In genomic region chr6:154474636-154475428, GRCh38 we compare ENCODE assay signal across 13 cellular contexts.
DNase-seq lines count a peak whose midpoint lies in the region; ATAC-seq, FAIRE-seq and TF ChIP-seq lines count a peak whose summit lies in the region.
"Had no signal": no experiment of that assay in that cellular context is flagged by ENCODE, and none has a peak within 500 bp of the region (broad histone marks: within the 10 kb centered on the region; RNA-seq: fewer than 3 reads in every experiment).

No MANE protein-coding gene starts in this region.

- H3K27ac Mint-ChIP-seq in nephron progenitor cell: peak overlapping the region; percentile 60
- H3K27ac Mint-ChIP-seq: CD4-positive, CD25-positive, alpha-beta regulatory T cell had no signal

- peak; percentile 86 for DNase-seq in AG10803 (ENCODE audit: low read depth)
- DNase-seq in NCI-H2029 treated with DMSO at 0.1 percent for 48 hours (lab: John Stamatoyannopoulos, UW): peak; percentile 35
- peak; percentile 88 for DNase-seq in epithelial cell of esophagus (ENCODE audit: low read depth)
- no peak for DNase-seq in nephron progenitor cell
- DNase-seq in stimulated activated CD4-positive, alpha-beta T cell treated with anti-CD3 and anti-CD28 coated beads, Interleukin-2, amount 100 ng/mL, for 24 hours: no peak
- DNase-seq in activated gamma-delta T cell treated with Interleukin-2 at 50 U/mL for 16 hours: no peak
- DNase-seq in D721Med (ENCODE audit: insufficient read length, low spot score): no peak
- DNase-seq: activated CD4-positive, alpha-beta T cell treated with anti-CD3 and anti-CD28 coated beads, Interleukin-2, amount 50 U/mL, for 1 hour; CD4-positive, CD25-positive, alpha-beta regulatory T cell; central memory CD4-positive, alpha-beta T cell; retina had no signal

- TF ChIP-seq CTCF in AG10803 (conservative IDR thresholded peaks at IDR 0.05; ENCODE audit: low read length): no peak
- no peak for TF ChIP-seq CTCF in epithelial cell of esophagus (IDR thresholded peaks at IDR 0.05; ENCODE audit: insufficient read depth, low read depth, low read length, missing control alignments)
- TF ChIP-seq CTCF in nephron progenitor cell (IDR thresholded peaks at IDR 0.05): no peak
- TF ChIP-seq CTCF in D721Med (IDR thresholded peaks at IDR 0.05; ENCODE audit: insufficient read depth, missing control alignments): no peak

- no peak for FAIRE-seq in D721Med (lab: Jason Lieb, UNC)
- FAIRE-seq: H1 had no signal

- H3K4me1 Mint-ChIP-seq in nephron progenitor cell: peaks cover 65% of the 10 kb centered on the region
- H3K4me1 Mint-ChIP-seq: CD4-positive, CD25-positive, alpha-beta regulatory T cell had no signal

- peaks cover 2% of the 10 kb centered on the region for H3K27me3 Mint-ChIP-seq in nephron progenitor cell (ENCODE audit: low read depth, poor library complexity)
- H3K27me3 Mint-ChIP-seq: CD4-positive, CD25-positive, alpha-beta regulatory T cell had no signal

- peaks cover 45% of the 10 kb centered on the region for H3K36me3 Mint-ChIP-seq in nephron progenitor cell (ENCODE audit: low read depth)
- H3K36me3 Mint-ChIP-seq: CD4-positive, CD25-positive, alpha-beta regulatory T cell had no signal

- no peak for ATAC-seq in GM18517 (IDR thresholded peaks at IDR 0.05; ENCODE audit: unreplicated experiment)

- H3K9me3 Mint-ChIP-seq in nephron progenitor cell: peaks cover 16% of the 10 kb centered on the region

- H3K4me3 ChIP-seq in AG10803 (ENCODE audit: low read length): no peak overlapping the region
- H3K4me3 ChIP-seq in epithelial cell of esophagus (ENCODE audit: low read length): no peak overlapping the region

- H3K4me3 Mint-ChIP-seq in nephron progenitor cell: no peak overlapping the region
- H3K4me3 Mint-ChIP-seq: CD4-positive, CD25-positive, alpha-beta regulatory T cell had no signal

Comparison
In these comparisons a context has a peak if more than half of its experiments do, and no peak if none do; other contexts are left out.
1. DNase-seq: peak in AG10803 (single experiment), NCI-H2029 treated with DMSO at 0.1 percent for 48 hours (single experiment) and epithelial cell of esophagus (single experiment); none in nephron progenitor cell (single experiment), stimulated activated CD4-positive, alpha-beta T cell treated with anti-CD3 and anti-CD28 coated beads, Interleukin-2, amount 100 ng/mL, for 24 hours (0 of 2), activated gamma-delta T cell treated with Interleukin-2 at 50 U/mL for 16 hours (single experiment) and D721Med (single experiment).